23 cellular contexts compared by ENCODE assay signal in the genomic region with DNA sequence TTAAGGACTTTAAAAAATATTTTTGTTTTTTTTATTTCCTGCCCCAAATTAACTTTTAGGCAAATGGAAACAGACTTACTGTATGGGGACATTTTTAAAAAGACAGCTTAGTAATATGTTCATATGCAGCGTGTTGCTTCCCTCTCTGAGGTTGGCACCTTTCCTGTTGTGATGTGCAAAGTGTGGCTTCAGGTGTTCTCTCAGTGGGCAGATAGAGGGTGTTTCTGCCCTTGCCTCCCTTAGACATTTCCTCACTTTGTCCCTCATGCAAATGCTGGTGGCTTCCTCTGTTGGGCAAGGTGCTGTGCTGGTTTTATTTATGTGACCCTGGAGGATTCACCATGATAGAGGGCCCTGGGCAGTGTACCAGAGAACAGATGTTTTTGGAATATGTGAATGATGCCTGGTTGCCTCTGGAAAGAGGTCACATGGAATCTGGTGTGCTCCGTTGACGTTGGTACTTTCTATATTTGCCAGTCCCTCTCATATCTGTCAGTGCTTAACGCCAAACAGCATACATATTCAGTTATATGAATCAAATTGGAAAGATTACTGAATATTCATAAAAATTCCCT.
A peak's percentile ranks its signal among the peaks of the same experiment; 100 is the strongest.
DNase-seq lines count a peak whose midpoint lies in the region; ATAC-seq and TF ChIP-seq lines count a peak whose summit lies in the region.
"Had no signal": no experiment of that assay in that cellular context is flagged by ENCODE, and none has a peak within 500 bp of the region (broad histone marks: within the 10 kb centered on the region; RNA-seq: fewer than 3 reads in every experiment).

No MANE protein-coding gene starts in this region.

- TF ChIP-seq CTCF in right atrium auricular region (IDR thresholded peaks at IDR 0.05) (no peak), OCI-LY7 (conservative IDR thresholded peaks at IDR 0.05; ENCODE audit: low read length) (no peak), psoas muscle (IDR thresholded peaks at IDR 0.05) (no peak), smooth muscle cell (IDR thresholded peaks at IDR 0.05; ENCODE audit: borderline replicate concordance, insufficient read depth, poor library complexity, severe bottlenecking) (no peak), upper lobe of right lung (IDR thresholded peaks at IDR 0.05) (no peak)

- 50 to 52% (median 52%) methylated on average over 4 of the region's 4 CpGs for WGBS in psoas muscle, 3 donors
- WGBS in smooth muscle cell (ENCODE audit: low lambda C conversion rate) = 97% methylated on average over 4 of the region's 4 CpGs

- H3K27ac ChIP-seq in right atrium auricular region = peak overlapping the region in 1 of 2 donors; percentile 44
- H3K27ac ChIP-seq in OCI-LY7 (ENCODE audit: low read depth, low read length, poor library complexity, severe bottlenecking) = no peak overlapping the region
- H3K27ac ChIP-seq in psoas muscle = no peak overlapping the region
- no peak overlapping the region for H3K27ac ChIP-seq in smooth muscle cell (ENCODE audit: low read depth)
- no peak overlapping the region for H3K27ac ChIP-seq in upper lobe of right lung
- H3K27ac ChIP-seq: A549, GM23248, parathyroid adenoma, stomach, thyroid gland, vagina had no signal

- CTCF ChIA-PET in OCI-LY7 (lab: Charles Lee; ENCODE audit: unreplicated experiment) = no interaction called here

- H3K4me3 ChIP-seq in right atrium auricular region (no peak overlapping the region), OCI-LY7 (ENCODE audit: low read depth, low read length, poor library complexity, severe bottlenecking) (no peak overlapping the region), psoas muscle (no peak overlapping the region), smooth muscle cell (no peak overlapping the region), upper lobe of right lung (no peak overlapping the region)
- H3K4me3 ChIP-seq: A549, GM23248, stomach, thyroid gland, vagina had no signal

- no peaks in the 10 kb centered on the region for H4K20me1 ChIP-seq in OCI-LY7 (ENCODE audit: insufficient read depth, low read length)
- no peaks in the 10 kb centered on the region for H4K20me1 ChIP-seq in smooth muscle cell (ENCODE audit: low read depth)

- POLR2A ChIA-PET in OCI-LY7 (lab: Charles Lee) = no interaction called here

- H3K36me3 ChIP-seq in right atrium auricular region = peaks cover 4% of the 10 kb centered on the region
- no peaks in the 10 kb centered on the region for H3K36me3 ChIP-seq in OCI-LY7 (ENCODE audit: insufficient read depth, low read length)
- peaks cover 0 to 42% of the 10 kb centered on the region in 2 donors for H3K36me3 ChIP-seq in psoas muscle (ENCODE audit: insufficient read depth in 1 of 2, low read depth in 1 of 2)
- no peaks in the 10 kb centered on the region for H3K36me3 ChIP-seq in smooth muscle cell (ENCODE audit: low read depth)
- peaks cover 12% of the 10 kb centered on the region for H3K36me3 ChIP-seq in upper lobe of right lung

- no TSS peak for BruUV-seq in OCI-LY7 (replicated peaks; lab: Mats Ljungman, UMichigan)

- no peak overlapping the region for H3K9ac ChIP-seq in smooth muscle cell (ENCODE audit: low read depth)
- H3K9ac ChIP-seq: GM23248, parathyroid adenoma had no signal

- H3K4me2 ChIP-seq in OCI-LY7 (ENCODE audit: low read length) (0 out of 2 replicates have a peak overlapping the region, but pooled peaks have one; percentile 13), smooth muscle cell (no peak overlapping the region)
- H3K4me2 ChIP-seq: A549 had no signal

- H3K9me3 ChIP-seq in right atrium auricular region (no peaks in the 10 kb centered on the region), OCI-LY7 (ENCODE audit: low read length) (no peaks in the 10 kb centered on the region), psoas muscle (peaks cover 2% of the 10 kb centered on the region), smooth muscle cell (replicated peaks; ENCODE audit: low read depth) (no peaks in the 10 kb centered on the region), upper lobe of right lung (no peaks in the 10 kb centered on the region)
- H3K9me3 ChIP-seq: A549, thyroid gland, vagina had no signal

- H2AFZ ChIP-seq in OCI-LY7 (ENCODE audit: low read length) (no peak overlapping the region; the same call in 1 of the 2 replicates), smooth muscle cell (ENCODE audit: low read depth) (no peak overlapping the region)
- H2AFZ ChIP-seq: GM23248, parathyroid adenoma had no signal

- H3K9me2 ChIP-seq in OCI-LY7 (ENCODE audit: insufficient read depth, low read length) = no peaks in the 10 kb centered on the region

- H3K79me2 ChIP-seq in OCI-LY7 (ENCODE audit: insufficient read depth, low read depth, low read length) (no peaks in the 10 kb centered on the region), smooth muscle cell (ENCODE audit: low read depth) (no peaks in the 10 kb centered on the region)
- H3K79me2 ChIP-seq: parathyroid adenoma had no signal

- ATAC-seq in Right ventricle myocardium inferior (peak; percentile 75), GM21447 (IDR thresholded peaks at IDR 0.05; ENCODE audit: unreplicated experiment) (peak; percentile 51), psoas muscle (peak in 3 of 4 donors; percentile 17 to 88 (median 58)), upper lobe of right lung (no peak)
- ATAC-seq: A549; activated CD4-positive, alpha-beta T cell treated with anti-CD3 and anti-CD28 coated beads for 36 hours; esophagus mucosa had no signal

- intact Hi-C loops in Right ventricle myocardium inferior (cut with DNase I) = no loop called here
- intact Hi-C loops in OCI-LY7 (cut with micrococcal nuclease; ENCODE audit: unreplicated experiment) = no loop called here
- intact Hi-C loops in psoas muscle (cut with DNase I) = no loop called here
- intact Hi-C loops in upper lobe of right lung (cut with DNase I) = no loop called here

- DNase-seq in Right ventricle myocardium inferior (ENCODE audit: missing footprints) (no peak), right atrium auricular region (ENCODE audit: low spot score) (no peak), OCI-LY7 (ENCODE audit: low spot score) (no peak), psoas muscle (no peak), smooth muscle cell (lab: John Stamatoyannopoulos, UW; ENCODE audit: unreplicated experiment) (no peak), upper lobe of right lung (no peak), HK-2 (ENCODE audit: unreplicated experiment) (no peak)
- DNase-seq: activated CD4-positive, alpha-beta T cell treated with anti-CD3 and anti-CD28 coated beads for 36 hours; amniotic stem cell; CD4-positive, alpha-beta T cell; cerebellar nuclear complex; dermis blood vessel endothelial cell; GM23248; IMR-90; kidney; stimulated activated CD4-positive, alpha-beta T cell treated with anti-CD3 and anti-CD28 coated beads, Interleukin-1b, Interleukin-23, amount 100 ng/mL, for 48 hours; stomach; thyroid gland had no signal

- no peaks in the 10 kb centered on the region for H3F3A ChIP-seq in smooth muscle cell (ENCODE audit: low read depth)

- H3K4me1 ChIP-seq in right atrium auricular region (peaks cover 0 to 9% of the 10 kb centered on the region in 2 donors), OCI-LY7 (ENCODE audit: insufficient read depth, low read length, poor library complexity, severe bottlenecking) (no peaks in the 10 kb centered on the region), psoas muscle (peaks cover 2% of the 10 kb centered on the region), smooth muscle cell (ENCODE audit: low read depth) (no peaks in the 10 kb centered on the region), upper lobe of right lung (no peaks in the 10 kb centered on the region)
- H3K4me1 ChIP-seq: A549, parathyroid adenoma, stomach, thyroid gland, vagina had no signal

- no peaks in the 10 kb centered on the region for H3K27me3 ChIP-seq in right atrium auricular region
- H3K27me3 ChIP-seq in psoas muscle (ENCODE audit: insufficient read depth in 3 of 3, low read length in 2 of 3) = no peaks in the 10 kb centered on the region
- no peaks in the 10 kb centered on the region for H3K27me3 ChIP-seq in smooth muscle cell (ENCODE audit: low read depth)
- no peaks in the 10 kb centered on the region for H3K27me3 ChIP-seq in upper lobe of right lung
- H3K27me3 ChIP-seq: stomach, thyroid gland, vagina had no signal
